29 cellular contexts compared by ENCODE assay signal in genomic region chr3:184737063-184737462, GRCh38. TPM values are rescaled to one million over a fixed set of nuclear protein-coding genes. Genes with fewer than 3 reads are reported as not detected.
DNase-seq lines count a peak whose midpoint lies in the region; ATAC-seq and TF ChIP-seq lines count a peak whose summit lies in the region.
"Had no signal": no experiment of that assay in that cellular context is flagged by ENCODE, and none has a peak within 500 bp of the region (broad histone marks: within the 10 kb centered on the region; RNA-seq: fewer than 3 reads in every experiment).

No MANE protein-coding gene starts in this region.

- no peak overlapping the region for H3K23ac ChIP-seq in mesenchymal stem cell (ENCODE audit: low read length in 2 of 2)

- H3K36me3 ChIP-seq in RWPE2 (ENCODE audit: low read depth) (no peaks in the 10 kb centered on the region), mesenchymal stem cell (ENCODE audit: control insufficient read depth in 1 of 2, insufficient read depth in 2 of 2, low read depth in 1 of 2, low read length in 2 of 2) (no peaks in the 10 kb centered on the region), SK-N-SH (replicated peaks in 1 of 2; ENCODE audit: control insufficient read depth in 1 of 2, insufficient read depth in 2 of 2, low read length in 1 of 2) (no peaks in the 10 kb centered on the region), OCI-LY7 (ENCODE audit: insufficient read depth, low read length) (no peaks in the 10 kb centered on the region)
- H3K36me3 ChIP-seq: BLaER1 treated with 17β-estradiol and CSF1 and Interleukin-3, amounts not matched to agents 10 nM and 100 nM; HAP-1; neural progenitor cell; right atrium auricular region; SJCRH30; thyroid gland; WERI-Rb-1 had no signal

- no peak overlapping the region for H4K8ac ChIP-seq in mesenchymal stem cell (ENCODE audit: low read length)

- no peak overlapping the region for H2BK5ac ChIP-seq in mesenchymal stem cell (ENCODE audit: low read depth, low read length, poor library complexity, severe bottlenecking)

- CTCF ChIA-PET in SK-N-SH (lab: Yijun Ruan, JAX) (interaction anchor here (3.0 to 4.5 kb wide), 2 partner anchors 10 to 41 kb away, joined by 11 to 17 read pairs; no protein-coding TSS in a partner anchor), OCI-LY7 (lab: Charles Lee; ENCODE audit: unreplicated experiment) (no interaction called here)

- H3K9ac ChIP-seq in mesenchymal stem cell (ENCODE audit: low read length) (no peak overlapping the region), SK-N-SH (no peak overlapping the region)
- H3K9ac ChIP-seq: BLaER1 treated with 17β-estradiol and CSF1 and Interleukin-3, amounts not matched to agents 10 nM and 100 nM; neural progenitor cell had no signal

- no peak overlapping the region for H2BK12ac ChIP-seq in mesenchymal stem cell (ENCODE audit: low read length in 2 of 2)

- no peak overlapping the region for H3K4me2 ChIP-seq in mesenchymal stem cell (ENCODE audit: low read length, poor library complexity, severe bottlenecking)
- H3K4me2 ChIP-seq in SK-N-SH = no peak overlapping the region
- no peak overlapping the region for H3K4me2 ChIP-seq in OCI-LY7 (ENCODE audit: low read length)
- H3K4me2 ChIP-seq: neural progenitor cell had no signal

- H3K27me3 ChIP-seq in RWPE2 (ENCODE audit: insufficient read depth, poor library complexity, severe bottlenecking) (no peaks in the 10 kb centered on the region), mesenchymal stem cell (ENCODE audit: control insufficient read depth in 1 of 2, insufficient read depth in 1 of 2, low read length in 2 of 2) (peaks cover 0 to 20% of the 10 kb centered on the region in 2 experiments), SK-N-SH (ENCODE audit: insufficient read depth) (no peaks in the 10 kb centered on the region)
- H3K27me3 ChIP-seq: BLaER1 treated with 17β-estradiol and CSF1 and Interleukin-3, amounts not matched to agents 10 nM and 100 nM; body of pancreas; dorsolateral prefrontal cortex; neural progenitor cell; right atrium auricular region; SJCRH30; thyroid gland had no signal

- no peak for ATAC-seq in RWPE2 (ENCODE audit: low read depth)
- ATAC-seq: body of pancreas; left cardiac atrium; stimulated activated naive CD8-positive, alpha-beta T cell treated with anti-CD3 and anti-CD28 coated beads, Interleukin-15, amount 100 ng/mL, for 72 hours had no signal

- H3K9me3 ChIP-seq in RWPE2 (ENCODE audit: severe bottlenecking) (no peaks in the 10 kb centered on the region), mesenchymal stem cell (ENCODE audit: control insufficient read depth, low read length) (no peaks in the 10 kb centered on the region), SK-N-SH (no peaks in the 10 kb centered on the region), OCI-LY7 (ENCODE audit: low read length) (no peaks in the 10 kb centered on the region)
- H3K9me3 ChIP-seq: BLaER1 treated with 17β-estradiol and CSF1 and Interleukin-3, amounts not matched to agents 10 nM and 100 nM; body of pancreas; HAP-1; right atrium auricular region; SJCRH30; thyroid gland had no signal

- no peak overlapping the region for H3K14ac ChIP-seq in mesenchymal stem cell (ENCODE audit: low read length in 2 of 2)

- H3K4me1 ChIP-seq in RWPE2 (ENCODE audit: insufficient read depth, poor library complexity, severe bottlenecking) = peaks cover 43% of the 10 kb centered on the region
- H3K4me1 ChIP-seq in mesenchymal stem cell (ENCODE audit: control insufficient read depth, insufficient read depth, low read depth, low read length) = peaks cover 14% of the 10 kb centered on the region
- H3K4me1 ChIP-seq in SK-N-SH (ENCODE audit: control insufficient read depth in 1 of 2, insufficient read depth in 2 of 2, low read depth in 1 of 2, low read length in 1 of 2) = peaks cover 8 to 15% of the 10 kb centered on the region in 2 experiments; a peak in 2 of 4 replicates
- no peaks in the 10 kb centered on the region for H3K4me1 ChIP-seq in OCI-LY7 (ENCODE audit: insufficient read depth, low read length, poor library complexity, severe bottlenecking)
- H3K4me1 ChIP-seq: body of pancreas, HAP-1, right atrium auricular region, SJCRH30, thyroid gland had no signal

- DNase-seq in RWPE2 (ENCODE audit: low spot score) = peak; percentile 6
- DNase-seq in ecto neural progenitor cell (ENCODE audit: low spot score) = peak; percentile 29
- no peak for DNase-seq in mesenchymal stem cell
- DNase-seq in ureter (ENCODE audit: low spot score) = peak; percentile 10
- DNase-seq in SK-N-SH = no peak
- DNase-seq in nucleus accumbens (lab: John Stamatoyannopoulos, UW) = no peak
- no peak for DNase-seq in OCI-LY7 (ENCODE audit: low spot score)
- DNase-seq: activated CD4-positive, alpha-beta T cell treated with anti-CD3 and anti-CD28 coated beads, Interleukin-2, amount 10 ng/mL, durations not matched to agents 24 days and 14 days; activated naive CD4-positive, alpha-beta T cell treated with anti-CD3 and anti-CD28 coated beads for 36 hours; body of pancreas; cerebellar nuclear complex; hippocampal formation; Kasumi-1; left cardiac atrium; NCI-H146; NCI-H446; NCI-H748 treated with DMSO at 0.1 percent for 48 hours; posterior cingulate gyrus; SJCRH30; stimulated activated CD4-positive, alpha-beta T cell treated with anti-CD3 and anti-CD28 coated beads, Interleukin-2, amount 100 ng/mL, for 24 hours; stimulated activated CD8-positive, alpha-beta memory T cell treated with anti-CD3 and anti-CD28 coated beads, Interleukin-4, amount 100 ng/mL, for 48 hours; thyroid gland; WERI-Rb-1 had no signal

- no TSS peak for BruUV-seq in OCI-LY7 (replicated peaks; lab: Mats Ljungman, UMichigan)

- intact Hi-C loops in OCI-LY7 (cut with micrococcal nuclease; ENCODE audit: unreplicated experiment) = no loop called here

- H3K27ac ChIP-seq in RWPE2 (ENCODE audit: poor library complexity, severe bottlenecking) (peak overlapping the region; percentile 73), mesenchymal stem cell (ENCODE audit: low read length, poor library complexity, severe bottlenecking) (no peak overlapping the region), SK-N-SH (ENCODE audit: low read depth in 2 of 2, low read length in 1 of 2) (no peak overlapping the region), OCI-LY7 (ENCODE audit: low read depth, low read length, poor library complexity, severe bottlenecking) (no peak overlapping the region)
- H3K27ac ChIP-seq: BLaER1 treated with 17β-estradiol and CSF1 and Interleukin-3, amounts not matched to agents 10 nM and 100 nM; body of pancreas; neural progenitor cell; right atrium auricular region; SJCRH30; thyroid gland; WERI-Rb-1 had no signal

- H3K79me2 ChIP-seq in SK-N-SH (ENCODE audit: insufficient read depth) = no peaks in the 10 kb centered on the region
- no peaks in the 10 kb centered on the region for H3K79me2 ChIP-seq in OCI-LY7 (ENCODE audit: insufficient read depth, low read depth, low read length)

- TF ChIP-seq EP300 in SK-N-SH (IDR thresholded peaks at IDR 0.05; ENCODE audit: borderline replicate concordance in 1 of 2, low read depth in 1 of 2, low read length in 1 of 2) = no peak

- H3K9me2 ChIP-seq in SK-N-SH (no peaks in the 10 kb centered on the region), OCI-LY7 (ENCODE audit: insufficient read depth, low read length) (no peaks in the 10 kb centered on the region)

- POLR2A ChIA-PET in SK-N-SH (lab: Yijun Ruan, JAX) (interaction anchor here (0.7 kb wide), 1 partner anchor 26 kb away, joined by 3 read pairs; no protein-coding TSS in a partner anchor), OCI-LY7 (lab: Charles Lee) (no interaction called here)

- no peaks in the 10 kb centered on the region for H4K20me1 ChIP-seq in SK-N-SH (ENCODE audit: insufficient read depth)
- no peaks in the 10 kb centered on the region for H4K20me1 ChIP-seq in OCI-LY7 (ENCODE audit: insufficient read depth, low read length)
- H4K20me1 ChIP-seq: BLaER1 treated with 17β-estradiol and CSF1 and Interleukin-3, amounts not matched to agents 10 nM and 100 nM had no signal

- H4K91ac ChIP-seq in mesenchymal stem cell (ENCODE audit: low read length) = no peak overlapping the region

- TF ChIP-seq CTCF in RWPE2 (IDR thresholded peaks at IDR 0.05; ENCODE audit: poor library complexity, severe bottlenecking) (no peak), SK-N-SH (IDR thresholded peaks at IDR 0.05) (no peak), OCI-LY7 (conservative IDR thresholded peaks at IDR 0.05; ENCODE audit: low read length) (no peak)

- peak overlapping the region; percentile 17 for H2BK15ac ChIP-seq in mesenchymal stem cell (ENCODE audit: low read depth, poor library complexity, severe bottlenecking)

- H2AK5ac ChIP-seq in mesenchymal stem cell (ENCODE audit: low read length, severe bottlenecking) = no peak overlapping the region

- 86% methylated on average over 3 of the region's 3 CpGs for WGBS in mesenchymal stem cell
- WGBS in SK-N-SH (ENCODE audit: low lambda C conversion rate) = 93% methylated on average over 3 of the region's 3 CpGs

- H3F3A ChIP-seq in SK-N-SH (replicated peaks; ENCODE audit: insufficient read depth) = no peaks in the 10 kb centered on the region

- H2AFZ ChIP-seq in mesenchymal stem cell (ENCODE audit: low read depth, low read length) = no peak overlapping the region
- H2AFZ ChIP-seq in SK-N-SH (ENCODE audit: low read depth) = no peak overlapping the region
- no peak overlapping the region for H2AFZ ChIP-seq in OCI-LY7 (ENCODE audit: low read length)
- H2AFZ ChIP-seq: neural progenitor cell had no signal

- TF ChIP-seq RAD21 in SK-N-SH (IDR thresholded peaks at IDR 0.05; ENCODE audit: low read length) = no peak

- H3K79me1 ChIP-seq in mesenchymal stem cell (replicated peaks; ENCODE audit: low read length, poor library complexity, severe bottlenecking) = no peaks in the 10 kb centered on the region

- no peak overlapping the region for H3K4me3 ChIP-seq in RWPE2 (ENCODE audit: severe bottlenecking)
- H3K4me3 ChIP-seq in mesenchymal stem cell (ENCODE audit: insufficient read depth in 1 of 2, low read depth in 1 of 2, low read length in 2 of 2) = no peak overlapping the region
- H3K4me3 ChIP-seq in SK-N-SH (ENCODE audit: low read depth in 2 of 2, low read length in 1 of 2) = no peak overlapping the region
- no peak overlapping the region for H3K4me3 ChIP-seq in OCI-LY7 (ENCODE audit: low read depth, low read length, poor library complexity, severe bottlenecking)
- H3K4me3 ChIP-seq: BLaER1 treated with 17β-estradiol and CSF1 and Interleukin-3, amounts not matched to agents 10 nM and 100 nM; body of pancreas; HAP-1; neural progenitor cell; right atrium auricular region; SJCRH30; thyroid gland had no signal

- no peak overlapping the region for H3K4ac ChIP-seq in mesenchymal stem cell (ENCODE audit: low read depth in 1 of 2, low read length in 2 of 2)

- no peak overlapping the region for H2BK120ac ChIP-seq in mesenchymal stem cell (ENCODE audit: low read depth, low read length)

- no peak overlapping the region for H3K18ac ChIP-seq in mesenchymal stem cell (ENCODE audit: low read depth in 1 of 2, low read length in 2 of 2)

TF ChIP-seq in SK-N-SH, 30 proteins besides CTCF, POLR2A, EP300 and RAD21 (continues in another document):
- TF ChIP-seq MXI1 (IDR thresholded peaks at IDR 0.05; ENCODE audit: low read depth, low read length) = no peak

RNA-seq across cellular contexts. Expression of gene MAGEF1, which starts 25.2 kb away (rescaled TPM):
- polyA plus RNA-seq in mesenchymal stem cell (2013, experiment 1 of 2) = 21.2 TPM
- polyA plus RNA-seq in mesenchymal stem cell (2013, experiment 2 of 2) = 22.4 TPM
- total RNA-seq in ureter (30.4 TPM), OCI-LY7 (2022) (45.0 and 47.8 TPM in 2 replicates)
- polyA plus RNA-seq in SK-N-SH (2012; rRNA removed) = 38.1 and 45.2 TPM in 2 replicates
- polyA plus RNA-seq in SK-N-SH (2012; cell fraction: cytosol; rRNA removed) = 52.0 and 54.8 TPM in 2 replicates
- 17.9 and 18.3 TPM in 2 replicates for polyA plus RNA-seq in SK-N-SH (2012; cell fraction: nucleus; rRNA removed)
- 29.2 and 33.2 TPM in 2 replicates for total RNA-seq in OCI-LY7 (2014; rRNA removed; shearing (Covaris generic))

Comparison
In these comparisons a context has a peak if more than half of its experiments do, and no peak if none do; other contexts are left out.
1. DNase-seq: peak in RWPE2 (single experiment), ecto neural progenitor cell (single experiment) and ureter (single experiment); none in mesenchymal stem cell (single experiment), SK-N-SH (single experiment), nucleus accumbens (0 of 56) and OCI-LY7 (single experiment).